24 cellular contexts compared by ENCODE assay signal in the genomic region with DNA sequence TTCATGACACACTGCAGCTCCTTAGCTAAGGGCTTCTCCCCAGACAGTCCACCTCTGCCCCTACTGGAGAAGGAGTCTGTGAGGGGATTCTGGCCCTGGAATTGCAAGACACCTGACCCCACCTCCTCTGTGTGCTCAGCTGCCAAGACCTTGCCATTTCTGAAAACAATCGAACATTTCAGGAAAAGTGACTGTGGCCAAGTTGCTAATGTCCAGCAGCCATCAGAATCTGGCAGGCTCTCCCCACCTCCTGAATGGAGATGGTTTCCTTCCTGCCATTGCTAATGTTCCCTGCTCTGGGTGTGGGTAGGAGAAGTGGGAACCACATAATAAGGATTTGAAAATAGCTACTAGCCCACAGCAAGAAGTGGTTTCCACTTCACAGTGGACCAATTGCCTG.
"Had no signal": no experiment of that assay in that cellular context is flagged by ENCODE, and none has a peak within 500 bp of the region (broad histone marks: within the 10 kb centered on the region; RNA-seq: fewer than 3 reads in every experiment).

No MANE protein-coding gene starts in this region.

- H3K4me1 ChIP-seq: foreskin keratinocyte, gastroesophageal sphincter, pancreas, right lobe of liver, tibial nerve, upper lobe of left lung had no signal

- DNase-seq: effector CD8-positive, alpha-beta T cell; foreskin keratinocyte; hypothalamus; immature natural killer cell; islet precursor cell; kidney glomerular epithelial cell; left colon; mesenchymal stem cell; mucosa of descending colon; naive B cell; pancreas; retina; right lobe of liver; small intestine; stimulated activated CD4-positive, alpha-beta T cell treated with anti-CD3 and anti-CD28 coated beads, Interleukin-15, amount 100 ng/mL, for 24 hours; stimulated activated CD4-positive, alpha-beta T cell treated with anti-CD3 and anti-CD28 coated beads, Interleukin-2, amount 100 ng/mL, for 48 hours; stimulated activated naive B cell treated with anti-CD40 and anti-IgM and Interleukin-4, amounts not matched to agents 10 μg/mL and 1 μg/mL and 100 μg/mL, for 72 hours; upper lobe of left lung had no signal

- H3K27me3 ChIP-seq: pancreas, right lobe of liver, tibial nerve, upper lobe of left lung had no signal

- ATAC-seq: foreskin keratinocyte; gastroesophageal sphincter; left colon; mucosa of descending colon; natural killer cell treated with Interleukin-12 subunit alpha and Interleukin-12 subunit beta and Interleukin-15 and Interleukin-18, amount 100 ng/mL, for 72 hours; pancreas; right lobe of liver; stimulated activated naive B cell treated with anti-CD40 and anti-IgM and Interleukin-4, amounts not matched to agents 10 μg/mL and 1 μg/mL and 100 μg/mL, for 72 hours had no signal

- H3K27ac ChIP-seq: esophagus muscularis mucosa, foreskin keratinocyte, gastroesophageal sphincter, neutrophil, pancreas, right lobe of liver, thoracic aorta, tibial nerve, upper lobe of left lung had no signal

- H3K36me3 ChIP-seq: esophagus muscularis mucosa, gastroesophageal sphincter, neutrophil, pancreas, right lobe of liver, thoracic aorta, tibial nerve, upper lobe of left lung had no signal

- H3K4me3 ChIP-seq: esophagus muscularis mucosa, gastroesophageal sphincter, mucosa of descending colon, pancreas, right lobe of liver, thoracic aorta, tibial nerve, upper lobe of left lung had no signal

- H3K9me3 ChIP-seq: mucosa of descending colon, neutrophil, pancreas, right lobe of liver, thoracic aorta, upper lobe of left lung had no signal
